9 cellular contexts compared by ENCODE assay signal in genomic region chr11:125887373-125888324, GRCh38. TPM values are rescaled to one million over a fixed set of nuclear protein-coding genes. Genes with fewer than 3 reads are reported as not detected.
A peak's percentile ranks its signal among the peaks of the same experiment; 100 is the strongest.
DNase-seq lines count a peak whose midpoint lies in the region; ATAC-seq, FAIRE-seq and TF ChIP-seq lines count a peak whose summit lies in the region.
"Had no signal": no experiment of that assay in that cellular context is flagged by ENCODE, and none has a peak within 500 bp of the region (broad histone marks: within the 10 kb centered on the region; RNA-seq: fewer than 3 reads in every experiment).

Gene HYLS1, plus strand, starts transcription at chr11:125887668. Its CDS starts 11,701 bp downstream, at chr11:125899369.

- H4K20me1 ChIP-seq in keratinocyte (ENCODE audit: control insufficient read depth, extremely low read depth, insufficient read depth, low read length), result no peaks in the 10 kb centered on the region

- H3K4me3 ChIP-seq in keratinocyte (ENCODE audit: control insufficient read depth in 2 of 3, extremely low read depth in 1 of 3, insufficient read depth in 2 of 3, low read depth in 1 of 3, low read length in 3 of 3), result peak within 1 kb of the TSS; percentile 71 to 83 (median 79)

- H3K27me3 ChIP-seq in keratinocyte (ENCODE audit: control insufficient read depth, extremely low read depth, insufficient read depth, low read length), result no peaks in the 10 kb centered on the region

- peak; percentile 20 for TF ChIP-seq CTCF in AG09319 (IDR thresholded peaks at IDR 0.05; ENCODE audit: low read depth, low read length)
- TF ChIP-seq CTCF in keratinocyte (optimal IDR thresholded peaks at IDR 0.05 in 1 of 3, IDR thresholded peaks at IDR 0.05 in 1 of 3, conservative IDR thresholded peaks at IDR 0.05 in 1 of 3; ENCODE audit: extremely low read depth in 1 of 3, insufficient read depth in 2 of 3, low read length in 3 of 3), result peak in 2 of 3 experiments; percentile 14 to 41

- peak; percentile 90 for DNase-seq in AG09319 (ENCODE audit: extremely low read depth, low read depth)
- DNase-seq in NCI-H2227 (lab: John Stamatoyannopoulos, UW; ENCODE audit: unreplicated experiment), result peak; percentile 90
- DNase-seq in activated CD4-positive, CD25-positive, alpha-beta regulatory T cell treated with anti-CD3 and anti-CD28 coated beads, Interleukin-2, amount 50 U/mL, for 72 hours, result peak; percentile 99
- peak; percentile 97 for DNase-seq in cerebellum (ENCODE audit: low spot score)
- DNase-seq in keratinocyte (ENCODE audit: low read depth, low spot score), result peak; percentile 49
- DNase-seq in stimulated activated CD4-positive, alpha-beta T cell treated with anti-CD3 and anti-CD28 coated beads, Interleukin-15, amount 100 ng/mL, for 1 hour (ENCODE audit: low read depth in 1 of 2, low spot score in 1 of 2), result peak; percentile 82 to 88

- H3K9ac ChIP-seq in keratinocyte (ENCODE audit: control insufficient read depth, extremely low read depth, insufficient read depth, low read length), result peak within 1 kb of the TSS; percentile 76

- peak within 1 kb of the TSS; percentile 92 for H2AFZ ChIP-seq in keratinocyte (ENCODE audit: control insufficient read depth, low read length)

- H3K27ac ChIP-seq in keratinocyte (ENCODE audit: control insufficient read depth, insufficient read depth, low read length), result peak within 1 kb of the TSS; percentile 63

- H3K36me3 ChIP-seq in keratinocyte (ENCODE audit: control insufficient read depth in 2 of 2, extremely low read depth in 1 of 2, insufficient read depth in 2 of 2, low read length in 2 of 2), result no peaks in the 10 kb centered on the region

- dilution Hi-C loops in keratinocyte (cut with MboI; ENCODE audit: extremely low pct_ligation_motif_present, low sequenced_read_pairs), result no loop called here

- peaks cover 19% of the 10 kb centered on the region for H3K4me1 ChIP-seq in keratinocyte (ENCODE audit: control insufficient read depth, extremely low read depth, insufficient read depth, low read length)

- peak; percentile 87 for ATAC-seq in GM18909 (IDR thresholded peaks at IDR 0.05; ENCODE audit: poor library complexity, unreplicated experiment)
- ATAC-seq in HG03159 (IDR thresholded peaks at IDR 0.05; ENCODE audit: unreplicated experiment), result peak; percentile 90

- peaks cover 3% of the 10 kb centered on the region for H3K9me1 ChIP-seq in keratinocyte (ENCODE audit: control insufficient read depth, extremely low read depth, insufficient read depth, low read length)

- H3K79me2 ChIP-seq in keratinocyte (ENCODE audit: control insufficient read depth, insufficient read depth, low read length), result peaks cover 23% of the 10 kb centered on the region

- peak; percentile 73 for FAIRE-seq in keratinocyte (lab: Jason Lieb, UNC)
- FAIRE-seq: colon had no signal

- H3K9me3 ChIP-seq in keratinocyte (ENCODE audit: control insufficient read depth, low read depth, low read length), result no peaks in the 10 kb centered on the region

- H3K4me2 ChIP-seq in keratinocyte (ENCODE audit: control insufficient read depth, extremely low read depth, insufficient read depth, low read depth, low read length), result peak within 1 kb of the TSS; percentile 89

RNA-seq across cellular contexts. Expression of gene HYLS1, which starts in this region (rescaled TPM):
- total RNA-seq in cerebellum, result 7.8 TPM
- 2.9 to 7.2 TPM (median 4.7 TPM) in 3 replicates for polyA plus RNA-seq in keratinocyte
- polyA plus RNA-seq in keratinocyte (2011; ENCODE audit: low read depth), result 0.80 TPM
- 2.5 and 4.0 TPM in 2 replicates for polyA plus RNA-seq in keratinocyte (2011; cell fraction: cytosol; rRNA removed)
- polyA plus RNA-seq in keratinocyte (2011; cell fraction: nucleus; rRNA removed), result 1.9 and 3.0 TPM in 2 replicates
- 1.8 and 4.5 TPM in 2 replicates for polyA plus RNA-seq in keratinocyte (2012; ENCODE audit: low replicate concordance)
- polyA minus RNA-seq in keratinocyte, result 0.49 to 4.8 TPM (median 0.82 TPM) in 3 replicates
- not detected for polyA minus RNA-seq in keratinocyte (2011; cell fraction: cytosol; rRNA and poly(A)+ RNA removed)
- 1.7 TPM in 1 of 2 replicates, not detected in the other for polyA minus RNA-seq in keratinocyte (2011; cell fraction: nucleus; rRNA and poly(A)+ RNA removed)

Comparison
In these comparisons a context has a peak if more than half of its experiments do, and no peak if none do; other contexts are left out.
1. Peak in every context shown above with its lines: DNase-seq, ATAC-seq, H3K4me3 ChIP-seq and H3K27ac ChIP-seq.
2. DNase-seq: peak in every context shown above with its lines; median percentile 99 in activated CD4-positive, CD25-positive, alpha-beta regulatory T cell treated with anti-CD3 and anti-CD28 coated beads, Interleukin-2, amount 50 U/mL, for 72 hours; 97 in cerebellum; 90 in AG09319; 90 in NCI-H2227; 85 in stimulated activated CD4-positive, alpha-beta T cell treated with anti-CD3 and anti-CD28 coated beads, Interleukin-15, amount 100 ng/mL, for 1 hour; 49 in keratinocyte.